Comparison of ENCODE assay signal across 17 cellular contexts in the genomic region with DNA sequence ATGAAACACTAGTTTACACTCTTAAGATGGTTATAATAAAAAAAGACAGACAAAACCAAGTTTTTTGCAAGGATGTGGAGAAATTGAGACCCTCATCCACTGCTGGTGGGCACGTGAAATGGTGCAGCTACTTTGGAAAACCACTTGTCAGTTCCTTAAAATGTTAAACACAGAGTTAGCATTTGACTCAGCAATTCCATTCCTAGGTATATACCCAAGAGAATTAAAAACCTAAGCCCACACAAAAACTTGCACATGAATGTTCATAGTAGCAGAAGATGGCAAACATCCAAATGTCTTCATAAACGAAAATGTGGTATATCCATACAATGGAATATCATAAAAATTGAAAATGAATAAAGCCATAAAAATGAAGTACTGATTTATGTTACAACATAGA.
"Had no signal": no experiment of that assay in that cellular context is flagged by ENCODE, and none has a peak within 500 bp of the region (broad histone marks: within the 10 kb centered on the region; RNA-seq: fewer than 3 reads in every experiment).

No MANE protein-coding gene starts in this region.

- ATAC-seq: esophagus mucosa; heart right ventricle; pancreas; right cardiac atrium; stimulated activated naive CD8-positive, alpha-beta T cell treated with anti-CD3 and anti-CD28 coated beads, Interleukin-15, Interleukin-2, amounts not matched to agents 100 U/mL and 50 U/mL, for 24 hours had no signal

- H3K36me3 ChIP-seq: heart right ventricle, pancreas, thoracic aorta had no signal

- H3K9me3 Mint-ChIP-seq: naive B cell, nephron had no signal

- H3K4me3 Mint-ChIP-seq: naive B cell, nephron had no signal

- DNase-seq: effector memory CD4-positive, alpha-beta T cell; heart right ventricle; hypothalamus; kidney glomerular epithelial cell; mesendoderm; naive B cell; occipital lobe; pancreas; right cardiac atrium; small intestine; stimulated activated CD4-positive, alpha-beta T cell treated with anti-CD3 and anti-CD28 coated beads, Interleukin-12 subunit alpha, Interleukin-12 subunit beta, amount 100 ng/mL, for 4 hours; stimulated activated naive CD8-positive, alpha-beta T cell treated with anti-CD3 and anti-CD28 coated beads, Interleukin-15, Interleukin-2, amounts not matched to agents 100 U/mL and 50 U/mL, for 24 hours; trophoblast cell had no signal

- H3K4me1 Mint-ChIP-seq: naive B cell had no signal

- H3K27ac Mint-ChIP-seq: progenitor cell of endocrine pancreas had no signal

- H3K27me3 ChIP-seq: heart right ventricle, pancreas had no signal

- H3K27ac ChIP-seq: heart right ventricle, pancreas, thoracic aorta had no signal

- H3K9me3 ChIP-seq: heart right ventricle, pancreas, thoracic aorta had no signal

- H3K27me3 Mint-ChIP-seq: naive B cell, progenitor cell of endocrine pancreas had no signal

- H3K4me3 ChIP-seq: heart right ventricle, pancreas, thoracic aorta had no signal
